9 cellular contexts compared by ENCODE assay signal in genomic region chr15:63190993-63191392, GRCh38. TPM values are rescaled to one million over a fixed set of nuclear protein-coding genes. Genes with fewer than 3 reads are reported as not detected.
A peak's percentile ranks its signal among the peaks of the same experiment; 100 is the strongest.
DNase-seq lines count a peak whose midpoint lies in the region; ATAC-seq and TF ChIP-seq lines count a peak whose summit lies in the region.
"Had no signal": no experiment of that assay in that cellular context is flagged by ENCODE, and none has a peak within 500 bp of the region (broad histone marks: within the 10 kb centered on the region; RNA-seq: fewer than 3 reads in every experiment).

No MANE protein-coding gene starts in this region.

- H3K9me2 ChIP-seq in PC-9 (ENCODE audit: insufficient read depth), result no peaks in the 10 kb centered on the region

- no peaks in the 10 kb centered on the region for H3K9me3 Mint-ChIP-seq in Calu3 (ENCODE audit: low read depth, unreplicated experiment)
- H3K9me3 Mint-ChIP-seq in endodermal cell, result no peaks in the 10 kb centered on the region

- H3K27ac ChIP-seq in PC-9 (no peak overlapping the region), endodermal cell (ENCODE audit: low read depth, low read length) (no peak overlapping the region), psoas muscle (no peak overlapping the region)

- TF ChIP-seq CTCF in Calu3 (IDR thresholded peaks at IDR 0.05; ENCODE audit: unreplicated experiment), result no peak
- TF ChIP-seq CTCF in PC-9 (conservative IDR thresholded peaks at IDR 0.05), result no peak
- no peak for TF ChIP-seq CTCF in endodermal cell (conservative IDR thresholded peaks at IDR 0.05)
- no peak for TF ChIP-seq CTCF in psoas muscle (IDR thresholded peaks at IDR 0.05)
- no peak for TF ChIP-seq CTCF in mucosa of descending colon (IDR thresholded peaks at IDR 0.05)

- peaks cover 8% of the 10 kb centered on the region; the same call in 1 of the 2 replicates for H3F3A ChIP-seq in PC-9 (ENCODE audit: insufficient read depth, low read depth)

- H3K27me3 ChIP-seq in PC-9 (ENCODE audit: insufficient read depth, low read depth), result no peaks in the 10 kb centered on the region
- peaks cover 7% of the 10 kb centered on the region for H3K27me3 ChIP-seq in endodermal cell (ENCODE audit: control insufficient read depth, insufficient read depth, low read length, poor library complexity, severe bottlenecking)
- H3K27me3 ChIP-seq in psoas muscle (ENCODE audit: insufficient read depth in 3 of 3, low read length in 2 of 3), result no peaks in the 10 kb centered on the region

- H3K36me3 Mint-ChIP-seq in Calu3 (ENCODE audit: insufficient read depth, unreplicated experiment) (peaks cover 19% of the 10 kb centered on the region), endodermal cell (ENCODE audit: low read depth) (no peaks in the 10 kb centered on the region)

- H3K79me2 ChIP-seq in PC-9 (ENCODE audit: low read depth), result peaks cover 46% of the 10 kb centered on the region

- H2AFZ ChIP-seq in PC-9, result no peak overlapping the region

- POLR2A ChIA-PET in PC-9 (lab: Charles Lee; ENCODE audit: unreplicated experiment), result interaction anchor here (0.6 kb wide), 1 partner anchor 46 kb away, joined by 5 read pairs; no protein-coding TSS in a partner anchor

- H3K27me3 Mint-ChIP-seq in Calu3 (ENCODE audit: unreplicated experiment) (peaks cover 7% of the 10 kb centered on the region), endodermal cell (ENCODE audit: insufficient read depth) (peaks cover 7% of the 10 kb centered on the region)

- H3K4me3 ChIP-seq in PC-9 (peak overlapping the region; percentile 63), endodermal cell (ENCODE audit: low read length) (peak overlapping the region; percentile 92), psoas muscle (peak overlapping the region; percentile 74), mucosa of descending colon (no peak overlapping the region)

- peak overlapping the region; percentile 77 for H3K4me2 ChIP-seq in PC-9

- BruUV-seq in Calu3 (replicated peaks; lab: Mats Ljungman, UMichigan), result TSS peak; percentile 32
- BruUV-seq in PC-9 (replicated peaks; lab: Mats Ljungman, UMichigan), result no TSS peak

- intact Hi-C loops in Calu3 (cut with micrococcal nuclease; ENCODE audit: unreplicated experiment) (no loop called here), PC-9 (cut with micrococcal nuclease; ENCODE audit: unreplicated experiment) (loop anchor here (2.0 kb wide), 1 partner anchor 34 kb away; the partner anchor contains the start of gene RPS27L), psoas muscle (cut with DNase I) (loop anchor here in 1 of 2 donors (5.0 kb wide), 1 partner anchor 86 kb away; the partner anchor contains the start of gene APH1B), mucosa of descending colon (cut with DNase I, micrococcal nuclease) (no loop called here), posterior cingulate gyrus (cut with DNase I) (no loop called here)

- H3K4me1 ChIP-seq in PC-9 (replicated peaks; ENCODE audit: insufficient read depth), result peaks cover 29% of the 10 kb centered on the region
- peaks cover 5% of the 10 kb centered on the region for H3K4me1 ChIP-seq in endodermal cell (ENCODE audit: control insufficient read depth, insufficient read depth, low read length)
- peaks cover 26% of the 10 kb centered on the region for H3K4me1 ChIP-seq in psoas muscle
- peaks cover 16% of the 10 kb centered on the region for H3K4me1 ChIP-seq in mucosa of descending colon (ENCODE audit: low read depth)
- H3K4me1 ChIP-seq: prostate gland had no signal

- H3K36me3 ChIP-seq in PC-9 (ENCODE audit: low read depth) (no peaks in the 10 kb centered on the region), endodermal cell (ENCODE audit: control insufficient read depth, insufficient read depth, low read length) (no peaks in the 10 kb centered on the region), psoas muscle (ENCODE audit: insufficient read depth in 1 of 2, low read depth in 1 of 2) (no peaks in the 10 kb centered on the region), mucosa of descending colon (ENCODE audit: low read depth) (no peaks in the 10 kb centered on the region)
- H3K36me3 ChIP-seq: prostate gland had no signal

- no peak overlapping the region for H3K9ac ChIP-seq in endodermal cell (ENCODE audit: extremely low read depth, low read length, poor library complexity, severe bottlenecking)

- no peaks in the 10 kb centered on the region for H3K9me3 ChIP-seq in PC-9 (ENCODE audit: insufficient read depth, low read depth)
- H3K9me3 ChIP-seq in endodermal cell (ENCODE audit: control insufficient read depth, low read length), result no peaks in the 10 kb centered on the region
- H3K9me3 ChIP-seq in psoas muscle, result no peaks in the 10 kb centered on the region
- H3K9me3 ChIP-seq in mucosa of descending colon, result no peaks in the 10 kb centered on the region
- H3K9me3 ChIP-seq: prostate gland had no signal

- ATAC-seq in psoas muscle (no peak), mucosa of descending colon (no peak)

- no peak for DNase-seq in Calu3
- no peak for DNase-seq in PC-9
- DNase-seq in endodermal cell, result no peak
- no peak for DNase-seq in psoas muscle
- no peak for DNase-seq in GM19240 (ENCODE audit: insufficient read length, low spot score)
- no peak for DNase-seq in mucosa of descending colon
- DNase-seq in islet precursor cell, result no peak
- DNase-seq in posterior cingulate gyrus, result no peak

- CTCF ChIA-PET in Calu3 (lab: Charles Lee) (interaction anchor here (0.7 kb wide), 1 partner anchor 20 kb away, joined by 3 read pairs; no protein-coding TSS in a partner anchor), PC-9 (lab: Charles Lee) (no interaction called here)

- H3K27ac Mint-ChIP-seq in Calu3 (ENCODE audit: unreplicated experiment), result no peak overlapping the region
- H3K27ac Mint-ChIP-seq in endodermal cell, result no peak overlapping the region

- no peaks in the 10 kb centered on the region for H4K20me1 ChIP-seq in PC-9 (ENCODE audit: insufficient read depth)

- H3K4me3 Mint-ChIP-seq in Calu3 (ENCODE audit: low read depth, unreplicated experiment) (peak overlapping the region; percentile 67), endodermal cell (no peak overlapping the region)

- WGBS in endodermal cell (ENCODE audit: insufficient coverage in 1 of 2, insufficient read length in 1 of 2), 2 experiments, result 76 to 82% methylated on average over 2 of the region's 2 CpGs
- 83 to 97% (median 84%) methylated on average over 2 of the region's 2 CpGs for WGBS in psoas muscle, 3 donors

- peaks cover 20% of the 10 kb centered on the region for H3K4me1 Mint-ChIP-seq in Calu3 (ENCODE audit: low read depth, unreplicated experiment)
- H3K4me1 Mint-ChIP-seq in endodermal cell, result peaks cover 41% of the 10 kb centered on the region

RNA-seq across cellular contexts. Expression of gene RAB8B, which starts 1.6 kb away (rescaled TPM):
- total RNA-seq in Calu3 (2022) (15.8 and 16.0 TPM in 2 replicates), PC-9 (2021) (19.3 and 20.9 TPM in 2 replicates), endodermal cell (10 to 100 TPM; 21.9 to 28.8 TPM), psoas muscle (10 to 100 TPM in 1 of 4 donors, 1 to 10 TPM in 3; 5.4 to 18.1 (median 8.4) TPM), mucosa of descending colon (10 to 100 TPM in 2 of 3 donors, 1 to 10 TPM in 1; 7.4 to 26.4 (median 18.3) TPM)
- 27.5 TPM for polyA plus RNA-seq in endodermal cell (2013, experiment 1 of 2)
- 27.5 TPM for polyA plus RNA-seq in endodermal cell (2013, experiment 2 of 2)
- 1 to 10 TPM; 2.5 to 5.0 (median 4.6) TPM for polyA plus RNA-seq in psoas muscle

RNA-seq across cellular contexts. Expression of gene RPS27L, which starts 33.7 kb away (rescaled TPM):
- total RNA-seq in Calu3 (2022) (64.4 and 66.8 TPM in 2 replicates), PC-9 (2021) (59.7 and 77.0 TPM in 2 replicates), endodermal cell (10 to 100 TPM; 56.2 to 68.8 TPM), psoas muscle (100 to 1,000 TPM in 3 of 4 donors, 10 to 100 TPM in 1; 97.0 to 169 (median 132) TPM), mucosa of descending colon (100 to 1,000 TPM; 187 to 234 (median 208) TPM)
- polyA plus RNA-seq in endodermal cell (2013, experiment 1 of 2), result 187 TPM
- polyA plus RNA-seq in endodermal cell (2013, experiment 2 of 2), result 190 TPM
- polyA plus RNA-seq in psoas muscle, result 100 to 1,000 TPM in 2 of 3 donors, 10 to 100 TPM in 1; 33.1 to 186 (median 108) TPM
